Comparison of ENCODE assay signal across 32 cellular contexts in the genomic region with DNA sequence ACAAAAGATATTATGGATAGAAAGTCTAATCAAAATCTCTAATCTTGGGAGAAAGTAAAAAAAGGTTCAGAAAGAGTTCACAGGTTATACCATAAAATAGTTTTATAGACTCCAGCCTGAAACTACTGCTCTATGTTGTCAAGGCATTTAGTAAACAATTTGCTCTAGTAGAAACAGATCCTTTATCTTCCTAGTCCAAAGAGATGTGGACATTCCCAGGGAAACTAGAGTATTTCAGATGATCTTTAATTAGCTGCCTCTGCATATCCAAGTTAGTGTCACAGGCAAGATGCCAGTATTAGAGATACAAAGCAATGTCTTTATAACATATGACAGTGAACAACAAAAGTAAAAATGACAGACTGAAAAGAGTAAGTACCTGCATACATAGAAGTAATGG.
"Had no signal": no experiment of that assay in that cellular context is flagged by ENCODE, and none has a peak within 500 bp of the region (broad histone marks: within the 10 kb centered on the region; RNA-seq: fewer than 3 reads in every experiment).

No MANE protein-coding gene starts in this region.

- ATAC-seq: activated CD4-positive, alpha-beta T cell treated with anti-CD3 and anti-CD28 coated beads for 36 hours; activated T-cell treated with anti-CD3 and anti-CD28 coated beads, Interleukin-2, amount 50 U/mL, for 72 hours; gastroesophageal sphincter; heart right ventricle had no signal

- H3K27me3 Mint-ChIP-seq: activated CD4-positive, alpha-beta memory T cell treated with anti-CD3 and anti-CD28 coated beads, Interleukin-2, amount 10 ng/mL, durations not matched to agents 7 days and 5 days; activated CD4-positive, alpha-beta T cell treated with anti-CD3 and anti-CD28 coated beads for 36 hours; activated CD4-positive, alpha-beta T cell treated with anti-CD3 and anti-CD28 coated beads, Interleukin-2, amount 10 ng/mL, durations not matched to agents 24 days and 14 days; activated naive CD4-positive, alpha-beta T cell treated with anti-CD3 and anti-CD28 coated beads, Interleukin-2, amount 10 ng/mL, durations not matched to agents 7 days and 5 days; activated naive CD8-positive, alpha-beta T cell; activated T-cell treated with anti-CD3 and anti-CD28 coated beads, Interleukin-2, amount 50 U/mL, for 24 hours; central memory CD8-positive, alpha-beta T cell; dendritic cell treated with granulocyte-macrophage colony-stimulating factor and Interleukin-4, amounts not matched to agents 40 ng/mL and 50 ng/mL, for 4 days had no signal

- H3K4me3 Mint-ChIP-seq: activated CD4-positive, alpha-beta memory T cell treated with anti-CD3 and anti-CD28 coated beads, Interleukin-2, amount 10 ng/mL, durations not matched to agents 7 days and 5 days; activated CD4-positive, alpha-beta T cell treated with anti-CD3 and anti-CD28 coated beads for 36 hours; activated CD4-positive, alpha-beta T cell treated with anti-CD3 and anti-CD28 coated beads, Interleukin-2, amount 10 ng/mL, durations not matched to agents 24 days and 14 days; activated naive CD4-positive, alpha-beta T cell treated with anti-CD3 and anti-CD28 coated beads, Interleukin-2, amount 10 ng/mL, durations not matched to agents 7 days and 5 days; activated naive CD8-positive, alpha-beta T cell; activated T-cell treated with anti-CD3 and anti-CD28 coated beads, Interleukin-2, amount 50 U/mL, for 24 hours; activated T-cell treated with anti-CD3 and anti-CD28 coated beads, Interleukin-2, amount 50 U/mL, for 72 hours; central memory CD8-positive, alpha-beta T cell; dendritic cell treated with granulocyte-macrophage colony-stimulating factor and Interleukin-4, amounts not matched to agents 40 ng/mL and 50 ng/mL, for 4 days; endodermal cell had no signal

- H3K4me1 ChIP-seq: esophagus muscularis mucosa, gastroesophageal sphincter, heart right ventricle had no signal

- H3K36me3 Mint-ChIP-seq: activated naive CD4-positive, alpha-beta T cell treated with anti-CD3 and anti-CD28 coated beads, Interleukin-2, amount 10 ng/mL, durations not matched to agents 7 days and 5 days; activated naive CD8-positive, alpha-beta T cell had no signal

- H3K27ac Mint-ChIP-seq: activated CD4-positive, alpha-beta memory T cell treated with anti-CD3 and anti-CD28 coated beads, Interleukin-2, amount 10 ng/mL, durations not matched to agents 7 days and 5 days; activated CD4-positive, alpha-beta T cell treated with anti-CD3 and anti-CD28 coated beads for 36 hours; activated CD4-positive, alpha-beta T cell treated with anti-CD3 and anti-CD28 coated beads, Interleukin-2, amount 10 ng/mL, durations not matched to agents 24 days and 14 days; activated naive CD4-positive, alpha-beta T cell treated with anti-CD3 and anti-CD28 coated beads, Interleukin-2, amount 10 ng/mL, durations not matched to agents 7 days and 5 days; activated naive CD8-positive, alpha-beta T cell; activated T-cell treated with anti-CD3 and anti-CD28 coated beads, Interleukin-2, amount 50 U/mL, for 24 hours; activated T-cell treated with anti-CD3 and anti-CD28 coated beads, Interleukin-2, amount 50 U/mL, for 72 hours; dendritic cell treated with granulocyte-macrophage colony-stimulating factor and Interleukin-4, amounts not matched to agents 40 ng/mL and 50 ng/mL, for 4 days; endodermal cell had no signal

- H3K79me2 ChIP-seq: hepatocyte had no signal

- FAIRE-seq: astrocyte, bronchial epithelial cell had no signal

- H3K9me3 ChIP-seq: esophagus muscularis mucosa, gastroesophageal sphincter had no signal

- H3K27me3 ChIP-seq: brain microvascular endothelial cell, dorsolateral prefrontal cortex, esophagus muscularis mucosa, gastroesophageal sphincter, heart right ventricle, hepatocyte had no signal

- H2AFZ ChIP-seq: hepatocyte had no signal

- DNase-seq: activated CD4-positive, alpha-beta memory T cell treated with anti-CD3 and anti-CD28 coated beads, Interleukin-2, amount 10 ng/mL, durations not matched to agents 7 days and 5 days; activated CD4-positive, alpha-beta T cell treated with anti-CD3 and anti-CD28 coated beads for 36 hours; activated CD4-positive, alpha-beta T cell treated with anti-CD3 and anti-CD28 coated beads, Interleukin-2, amount 10 ng/mL, durations not matched to agents 24 days and 14 days; activated CD4-positive, alpha-beta T cell treated with anti-CD3 and anti-CD28 coated beads, Interleukin-2, amount 50 U/mL, for 4 hours; activated CD4-positive, CD25-positive, alpha-beta regulatory T cell; activated CD4-positive, CD25-positive, alpha-beta regulatory T cell treated with anti-CD3 and anti-CD28 coated beads, Interleukin-2, amount 50 U/mL, for 72 hours; activated CD8-positive, alpha-beta memory T cell treated with anti-CD3 and anti-CD28 coated beads, Interleukin-2, amount 50 U/mL, for 48 hours; activated gamma-delta T cell; activated naive CD4-positive, alpha-beta T cell; activated naive CD4-positive, alpha-beta T cell treated with anti-CD3 and anti-CD28 coated beads, Interleukin-2, amount 10 ng/mL, durations not matched to agents 7 days and 5 days; activated T-cell treated with anti-CD3 and anti-CD28 coated beads for 4 hours; activated T-cell treated with anti-CD3 and anti-CD28 coated beads, Interleukin-2, amount 50 U/mL, for 24 hours; activated T-cell treated with anti-CD3 and anti-CD28 coated beads, Interleukin-2, amount 50 U/mL, for 72 hours; amniotic stem cell; anterior cingulate cortex; brain microvascular endothelial cell; dorsolateral prefrontal cortex; effector memory CD4-positive, alpha-beta T cell; endodermal cell; erythroblast; foreskin melanocyte; heart right ventricle; T-helper 2 cell had no signal

- H3K27ac ChIP-seq: brain microvascular endothelial cell, coronary artery, dorsolateral prefrontal cortex, esophagus muscularis mucosa, gastroesophageal sphincter, heart right ventricle, hepatocyte had no signal

- H3K9me3 Mint-ChIP-seq: activated CD4-positive, alpha-beta memory T cell treated with anti-CD3 and anti-CD28 coated beads, Interleukin-2, amount 10 ng/mL, durations not matched to agents 7 days and 5 days; activated CD4-positive, alpha-beta T cell treated with anti-CD3 and anti-CD28 coated beads, Interleukin-2, amount 10 ng/mL, durations not matched to agents 24 days and 14 days; dendritic cell treated with granulocyte-macrophage colony-stimulating factor and Interleukin-4, amounts not matched to agents 40 ng/mL and 50 ng/mL, for 4 days; endodermal cell had no signal

- H3K4me3 ChIP-seq: coronary artery, dorsolateral prefrontal cortex, esophagus muscularis mucosa, gastroesophageal sphincter, heart right ventricle, hepatocyte had no signal

- H3K36me3 ChIP-seq: brain microvascular endothelial cell, esophagus muscularis mucosa, gastroesophageal sphincter, heart right ventricle had no signal

- H3K4me1 Mint-ChIP-seq: activated CD4-positive, alpha-beta memory T cell treated with anti-CD3 and anti-CD28 coated beads, Interleukin-2, amount 10 ng/mL, durations not matched to agents 7 days and 5 days; activated CD4-positive, alpha-beta T cell treated with anti-CD3 and anti-CD28 coated beads for 36 hours; activated CD4-positive, alpha-beta T cell treated with anti-CD3 and anti-CD28 coated beads, Interleukin-2, amount 10 ng/mL, durations not matched to agents 24 days and 14 days; activated naive CD4-positive, alpha-beta T cell treated with anti-CD3 and anti-CD28 coated beads, Interleukin-2, amount 10 ng/mL, durations not matched to agents 7 days and 5 days; central memory CD8-positive, alpha-beta T cell; endodermal cell had no signal
